8 cellular contexts compared by ENCODE assay signal in the genomic region with DNA sequence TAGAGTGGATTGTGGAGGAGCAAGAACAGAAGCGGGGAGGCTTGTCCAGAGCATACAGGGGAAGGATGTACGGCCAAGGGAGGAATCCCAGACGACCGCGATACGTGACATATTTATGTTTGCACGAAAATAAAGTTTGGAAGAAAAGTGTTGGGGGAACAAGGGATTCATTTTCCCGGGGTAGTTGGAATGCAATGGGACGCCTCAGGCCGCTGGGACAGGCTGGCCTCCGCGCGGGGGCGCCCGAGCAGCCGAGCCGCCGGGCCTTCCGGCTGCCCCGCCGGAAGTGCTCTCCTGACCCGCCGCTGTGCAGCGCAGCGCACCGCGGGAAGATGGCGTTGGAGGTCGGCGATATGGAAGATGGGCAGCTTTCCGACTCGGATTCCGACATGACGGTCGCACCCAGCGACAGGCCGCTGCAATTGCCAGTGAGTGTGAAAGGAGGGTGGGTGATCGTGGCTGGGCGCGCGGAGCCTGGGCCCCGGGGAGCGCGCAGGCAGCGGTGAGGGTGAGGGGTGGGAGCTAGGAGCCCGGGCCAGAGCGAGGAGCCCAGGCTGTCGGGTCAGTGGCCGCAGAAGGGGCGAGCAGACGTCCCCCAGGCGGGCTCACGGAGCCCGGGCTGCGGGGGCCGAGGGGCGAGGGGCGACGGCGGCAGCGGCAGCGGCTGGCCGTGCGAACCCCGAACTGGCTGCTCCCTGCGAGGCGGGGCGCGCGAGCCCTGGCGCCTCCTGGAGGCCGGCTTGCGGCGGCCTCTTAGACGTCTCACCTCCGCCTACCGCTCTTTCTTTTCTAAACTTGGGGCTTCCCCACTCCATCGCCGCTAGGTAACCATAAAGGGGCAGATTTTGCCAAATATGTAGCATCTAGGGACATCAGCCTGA.
DNase-seq lines count a peak whose midpoint lies in the region; ATAC-seq and TF ChIP-seq lines count a peak whose summit lies in the region.

A gene with protein sequence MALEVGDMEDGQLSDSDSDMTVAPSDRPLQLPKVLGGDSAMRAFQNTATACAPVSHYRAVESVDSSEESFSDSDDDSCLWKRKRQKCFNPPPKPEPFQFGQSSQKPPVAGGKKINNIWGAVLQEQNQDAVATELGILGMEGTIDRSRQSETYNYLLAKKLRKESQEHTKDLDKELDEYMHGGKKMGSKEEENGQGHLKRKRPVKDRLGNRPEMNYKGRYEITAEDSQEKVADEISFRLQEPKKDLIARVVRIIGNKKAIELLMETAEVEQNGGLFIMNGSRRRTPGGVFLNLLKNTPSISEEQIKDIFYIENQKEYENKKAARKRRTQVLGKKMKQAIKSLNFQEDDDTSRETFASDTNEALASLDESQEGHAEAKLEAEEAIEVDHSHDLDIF (plus strand): TSS at position 317 of the 881 bp plus-strand sequence. CDS start 16 bp downstream, at position 333.

- H3K9me3 ChIP-seq in OCI-LY1 (ENCODE audit: low read length) (no peaks in the 10 kb centered on the region), muscle layer of colon (ENCODE audit: low read length) (no peaks in the 10 kb centered on the region)

- H3K79me2 ChIP-seq in OCI-LY1 (ENCODE audit: insufficient read depth, low read length): peaks cover 42% of the 10 kb centered on the region

- H4K20me1 ChIP-seq in OCI-LY1 (ENCODE audit: insufficient read depth, low read length): no peaks in the 10 kb centered on the region

- H3K9me2 ChIP-seq in OCI-LY1 (ENCODE audit: low read depth, low read length): no peaks in the 10 kb centered on the region

- peak within 1 kb of the TSS; percentile 98 for H3K9ac ChIP-seq in OCI-LY1 (ENCODE audit: low read length)
- peak within 1 kb of the TSS; percentile 58 for H3K9ac ChIP-seq in muscle layer of colon (ENCODE audit: low read length)

- H3K27me3 ChIP-seq in OCI-LY1 (ENCODE audit: insufficient read depth, low read length) (no peaks in the 10 kb centered on the region), muscle layer of colon (ENCODE audit: control insufficient read depth in 1 of 2, insufficient read depth in 2 of 2, low read length in 2 of 2) (no peaks in the 10 kb centered on the region)

- peak; percentile 98 for ATAC-seq in GM19452 (IDR thresholded peaks at IDR 0.05; ENCODE audit: unreplicated experiment)
- ATAC-seq in HG03575 (IDR thresholded peaks at IDR 0.05; ENCODE audit: extremely low read depth, insufficient number of reproducible peaks, low FRiP score, unreplicated experiment): peak; percentile 65

- H3K4me1 ChIP-seq in OCI-LY1 (ENCODE audit: insufficient read depth, low read length, severe bottlenecking): peaks cover 22% of the 10 kb centered on the region
- H3K4me1 ChIP-seq in muscle layer of colon (ENCODE audit: insufficient read depth, low read length): peaks cover 22% of the 10 kb centered on the region

- no peaks in the 10 kb centered on the region for H3F3A ChIP-seq in OCI-LY1 (ENCODE audit: insufficient read depth, low read length)

- peaks cover 24% of the 10 kb centered on the region for H3K36me3 ChIP-seq in OCI-LY1 (ENCODE audit: insufficient read depth, low read length)
- H3K36me3 ChIP-seq in muscle layer of colon (ENCODE audit: insufficient read depth, low read length): peaks cover 12% of the 10 kb centered on the region

- peak; percentile 57 for TF ChIP-seq POLR2A in erythroblast (IDR thresholded peaks at IDR 0.05; ENCODE audit: low read length)

- peak within 1 kb of the TSS; percentile 100 for H3K4me2 ChIP-seq in OCI-LY1 (ENCODE audit: low read length)

- H3K27ac ChIP-seq in OCI-LY1 (ENCODE audit: low read depth, low read length, poor library complexity, severe bottlenecking) (peak within 1 kb of the TSS; percentile 28), muscle layer of colon (ENCODE audit: low read depth, low read length) (peak within 1 kb of the TSS; percentile 90)

- TF ChIP-seq CTCF in OCI-LY1 (IDR thresholded peaks at IDR 0.05; ENCODE audit: low read length): peak; percentile 87

- DNase-seq in COR-L47 (lab: John Stamatoyannopoulos, UW) (peak; percentile 73), activated T-cell treated with anti-CD3 and anti-CD28 coated beads for 4 hours (peak; percentile 57), erythroblast (lab: John Stamatoyannopoulos, UW) (peak; percentile 86 to 89)
- peak; percentile 36 to 68 for DNase-seq in stimulated activated CD8-positive, alpha-beta memory T cell treated with anti-CD3 and anti-CD28 coated beads, Interleukin-7, amount 100 ng/mL, for 4 hours (ENCODE audit: low read depth in 2 of 2)

- H2AFZ ChIP-seq in OCI-LY1 (ENCODE audit: low read length): peak within 1 kb of the TSS; percentile 98

- peak within 1 kb of the TSS; percentile 99 for H3K4me3 ChIP-seq in OCI-LY1 (ENCODE audit: low read depth, low read length, poor library complexity, severe bottlenecking)
- H3K4me3 ChIP-seq in muscle layer of colon (ENCODE audit: low read depth in 1 of 2, low read length in 2 of 2): peak within 1 kb of the TSS; percentile 39 to 91

Comparison
In these comparisons a context has a peak if more than half of its experiments do, and no peak if none do; other contexts are left out.
1. Peak in every context shown above with its lines: DNase-seq, ATAC-seq, H3K4me3 ChIP-seq and H3K27ac ChIP-seq.